ENCODE assay signal across 1 cellular context in the genomic region with DNA sequence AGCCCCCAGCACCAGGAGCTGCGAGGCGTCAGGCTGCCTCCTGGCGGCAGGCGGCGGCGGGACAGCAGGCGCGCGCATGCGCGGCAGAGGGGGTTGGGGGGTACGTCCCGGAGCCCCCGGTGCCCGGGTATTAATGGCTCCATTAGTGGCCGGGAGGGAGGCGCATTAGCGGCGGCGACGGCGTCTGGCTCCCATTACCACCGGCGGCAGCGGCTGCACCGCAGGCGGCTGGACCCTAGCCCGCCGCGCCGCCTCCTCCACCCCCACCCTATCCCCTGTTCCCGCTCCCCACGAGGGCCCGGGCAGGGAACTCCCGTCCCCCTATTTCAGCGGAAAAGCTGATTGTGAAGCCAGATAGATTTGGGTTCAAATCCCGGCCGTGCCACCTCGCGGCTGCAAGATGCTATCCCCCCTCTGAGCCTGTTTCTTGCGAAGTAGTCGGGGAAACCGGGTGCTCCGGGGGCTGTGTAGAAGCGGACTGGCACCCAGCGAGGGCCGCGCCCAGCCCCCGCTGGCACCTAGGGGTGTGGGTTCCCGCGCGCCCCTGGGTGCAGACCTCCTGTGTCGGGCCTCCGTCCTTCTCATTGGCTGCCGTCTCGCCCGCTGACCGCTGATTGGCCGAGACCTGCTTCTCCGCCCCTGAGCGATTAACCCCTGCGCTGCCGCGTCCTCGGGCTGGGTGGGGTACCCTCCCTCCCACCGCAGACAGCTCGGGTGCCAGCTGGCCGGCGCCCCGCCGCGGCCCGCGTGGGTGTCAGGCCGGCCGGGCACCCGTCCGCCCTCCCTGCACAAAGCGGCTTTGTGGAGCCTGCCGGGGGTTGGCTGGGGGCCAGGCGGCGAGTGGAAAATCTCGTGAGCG.
A peak's percentile ranks its signal among the peaks of the same experiment; 100 is the strongest.
TF ChIP-seq lines count a peak whose summit lies in the region.

No MANE protein-coding gene starts in this region.

TF ChIP-seq in K562, 482 proteins besides CTCF, POLR2A, EP300 and RAD21 (continued from another document):
- TF ChIP-seq CBFA2T3 (IDR thresholded peaks at IDR 0.05): no peak; the same call in 1 of the 2 replicates
- TF ChIP-seq ZC3H4 (CRISPR knock-in tag; IDR thresholded peaks at IDR 0.05; ENCODE audit: borderline replicate concordance): no peak
- TF ChIP-seq ZBTB43 (CRISPR knock-in tag; IDR thresholded peaks at IDR 0.05): no peak
- TF ChIP-seq ETV5 (CRISPR knock-in tag; IDR thresholded peaks at IDR 0.05; ENCODE audit: low read depth): no peak
- TF ChIP-seq ZNF347 (CRISPR knock-in tag; IDR thresholded peaks at IDR 0.05; ENCODE audit: low read depth): no peak
- TF ChIP-seq ZFP30 (CRISPR knock-in tag; IDR thresholded peaks at IDR 0.05; ENCODE audit: borderline replicate concordance): no peak
- TF ChIP-seq ZSCAN32 (CRISPR knock-in tag; IDR thresholded peaks at IDR 0.05): no peak
- TF ChIP-seq MAFK (IDR thresholded peaks at IDR 0.05; ENCODE audit: low read length): no peak
- TF ChIP-seq PHF8 (IDR thresholded peaks at IDR 0.05; ENCODE audit: borderline replicate concordance, low read length): peak; percentile 60; the same call in 1 of the 2 replicates
- no peak for TF ChIP-seq CHCHD3 (CRISPR knock-in tag; IDR thresholded peaks at IDR 0.05)
- no peak for TF ChIP-seq GABPA (tag; conservative IDR thresholded peaks at IDR 0.05; ENCODE audit: low read depth)
- no peak for TF ChIP-seq SETDB1 (IDR thresholded peaks at IDR 0.05; ENCODE audit: low read length)
- TF ChIP-seq ZNF140 (CRISPR knock-in tag; IDR thresholded peaks at IDR 0.05): no peak
- no peak for TF ChIP-seq SRSF9 (IDR thresholded peaks at IDR 0.05; ENCODE audit: borderline replicate concordance, low read depth, low read length)
- no peak for TF ChIP-seq ZNF175 (CRISPR knock-in tag; IDR thresholded peaks at IDR 0.05; ENCODE audit: low read depth)
- TF ChIP-seq POLR2B (IDR thresholded peaks at IDR 0.05; ENCODE audit: low read depth, partially characterized antibody): no peak
